Comparison of ENCODE assay signal across 13 cellular contexts in the genomic region with DNA sequence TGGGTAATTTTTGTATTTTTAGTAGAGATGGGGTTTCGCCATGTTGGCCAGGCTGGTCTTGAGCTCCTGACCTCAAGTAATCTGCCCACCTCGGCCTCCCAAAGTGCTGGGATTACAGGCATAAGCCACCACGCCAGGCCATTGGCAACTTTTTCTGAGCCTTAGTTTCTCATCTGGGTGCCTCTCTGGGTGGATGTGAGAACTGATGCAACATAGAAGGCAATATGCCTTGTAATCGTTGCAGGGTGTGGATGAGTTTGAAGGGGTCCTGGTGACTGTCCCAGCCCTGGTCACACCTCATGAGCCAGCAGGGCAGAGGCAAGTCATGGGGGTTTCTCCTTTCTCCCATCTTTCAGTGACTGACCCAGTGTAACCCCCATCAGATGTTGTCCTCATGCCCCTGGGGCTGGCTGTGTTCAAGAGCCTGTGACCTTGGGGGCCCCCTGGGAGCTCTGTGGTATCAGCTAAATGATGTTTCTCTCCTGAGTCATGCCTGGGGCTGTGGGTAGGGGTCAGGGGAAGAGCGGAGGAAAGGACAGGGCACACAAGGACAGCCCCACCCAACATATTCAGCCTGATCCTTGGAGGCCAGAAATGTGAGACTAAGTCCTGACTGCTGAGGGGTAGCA. TPM values are rescaled to one million over a fixed set of nuclear protein-coding genes. Genes with fewer than 3 reads are reported as not detected.
DNase-seq lines count a peak whose midpoint lies in the region; FAIRE-seq and TF ChIP-seq lines count a peak whose summit lies in the region.
"Had no signal": no experiment of that assay in that cellular context is flagged by ENCODE, and none has a peak within 500 bp of the region (broad histone marks: within the 10 kb centered on the region; RNA-seq: fewer than 3 reads in every experiment).

No MANE protein-coding gene starts in this region.

- no peak for TF ChIP-seq CTCF in OCI-LY3 (IDR thresholded peaks at IDR 0.05; ENCODE audit: low read depth, low read length)

- no peaks in the 10 kb centered on the region for H3K36me3 ChIP-seq in ACC112 (ENCODE audit: insufficient read depth, low read length)
- no peaks in the 10 kb centered on the region for H3K36me3 ChIP-seq in OCI-LY3 (replicated peaks; ENCODE audit: low read depth, low read length)
- H3K36me3 ChIP-seq: ascending aorta, transverse colon had no signal

- peak overlapping the region; percentile 93 for H3K4me2 ChIP-seq in OCI-LY3 (ENCODE audit: low read length)

- DNase-seq in GM12891 (ENCODE audit: insufficient read length, low spot score) (no peak), fibroblast of peridontal ligament (ENCODE audit: extremely low read depth) (peak; percentile 44), T-helper 9 cell (no peak), SKM-1 (lab: John Stamatoyannopoulos, UW; ENCODE audit: unreplicated experiment) (no peak), midbrain (lab: John Stamatoyannopoulos, UW) (no peak), RKO (ENCODE audit: low spot score) (no peak)
- DNase-seq: NCI-H1436, right cardiac atrium, transverse colon had no signal

- no peaks in the 10 kb centered on the region for H4K20me1 ChIP-seq in OCI-LY3 (ENCODE audit: insufficient read depth, low read length)

- peaks cover 39% of the 10 kb centered on the region for H3K4me1 ChIP-seq in ACC112 (ENCODE audit: control insufficient read depth, insufficient read depth, low read length, unreplicated experiment)
- H3K4me1 ChIP-seq in OCI-LY3 (ENCODE audit: low read length) = peaks cover 41% of the 10 kb centered on the region

- peak; percentile 80 for FAIRE-seq in GM12891 (lab: Jason Lieb, UNC)

- H3K9ac ChIP-seq in OCI-LY3 (ENCODE audit: low read length) = peak overlapping the region; percentile 64; the same call in 1 of the 2 replicates

- H3K27ac ChIP-seq in ACC112 (ENCODE audit: low read depth, low read length) (peak overlapping the region; percentile 64), OCI-LY3 (ENCODE audit: low read length) (no peak overlapping the region)
- H3K27ac ChIP-seq: ascending aorta, C4-2B, transverse colon had no signal

- H3K27me3 ChIP-seq in ACC112 (ENCODE audit: insufficient read depth, low read length) (peaks cover 29% of the 10 kb centered on the region), OCI-LY3 (ENCODE audit: low read depth, low read length) (peaks cover 9% of the 10 kb centered on the region; the same call in 1 of the 2 replicates)
- H3K27me3 ChIP-seq: ascending aorta had no signal

- no peaks in the 10 kb centered on the region for H3K9me3 ChIP-seq in OCI-LY3 (ENCODE audit: insufficient read depth, low read length)
- H3K9me3 ChIP-seq: ascending aorta, transverse colon had no signal

- no peaks in the 10 kb centered on the region for H3K79me2 ChIP-seq in ACC112 (ENCODE audit: control insufficient read depth, insufficient read depth, low read length, unreplicated experiment)
- H3K79me2 ChIP-seq in OCI-LY3 (ENCODE audit: low read length) = no peaks in the 10 kb centered on the region

- H3K4me3 ChIP-seq in ACC112 (ENCODE audit: low read depth, low read length) (peak overlapping the region; percentile 34; the same call in 1 of the 2 replicates), OCI-LY3 (ENCODE audit: low read length) (no peak overlapping the region)
- H3K4me3 ChIP-seq: ascending aorta, transverse colon had no signal

- no peak for TF ChIP-seq POLR2A in GM12891 (IDR thresholded peaks at IDR 0.05; ENCODE audit: low read depth, low read length)

- no peak overlapping the region for H2AFZ ChIP-seq in ACC112 (ENCODE audit: low read length, unreplicated experiment)
- H2AFZ ChIP-seq in OCI-LY3 (ENCODE audit: low read depth, low read length) = no peak overlapping the region

TF ChIP-seq in GM12891, 5 proteins besides CTCF, POLR2A, EP300 and RAD21:
- TF ChIP-seq SPI1 (IDR thresholded peaks at IDR 0.05; ENCODE audit: low read depth, low read length) (no peak), TAF1 (IDR thresholded peaks at IDR 0.05; ENCODE audit: low read depth, low read length) (no peak), POU2F2 (IDR thresholded peaks at IDR 0.05; ENCODE audit: low read depth, low read length) (no peak), PAX5 (IDR thresholded peaks at IDR 0.05; ENCODE audit: insufficient read depth, low read length, severe bottlenecking) (no peak), POLR2AphosphoS5 (IDR thresholded peaks at IDR 0.05; ENCODE audit: low read depth, low read length) (no peak)
TF ChIP-seq in GM12891: peak in this region for 0.

RNA-seq across cellular contexts. Expression of a gene that starts 3.6 kb away (rescaled TPM):
- polyA plus RNA-seq in GM12891 (2012; ENCODE audit: low read depth, missing spikeins) = 45.0 TPM

RNA-seq across cellular contexts. Expression of a gene that starts 55.4 kb away (rescaled TPM):
- 10.2 TPM for polyA plus RNA-seq in GM12891 (2012; ENCODE audit: low read depth, missing spikeins)
